ENCODE assay signal across 8 cellular contexts in genomic region chr13:112931028-112931934, GRCh38. TPM values are rescaled to one million over a fixed set of nuclear protein-coding genes. Genes with fewer than 3 reads are reported as not detected.
A peak's percentile ranks its signal among the peaks of the same experiment; 100 is the strongest.
DNase-seq lines count a peak whose midpoint lies in the region; ATAC-seq and TF ChIP-seq lines count a peak whose summit lies in the region.

No MANE protein-coding gene starts in this region.

- H3K4me3 ChIP-seq in AG04450 (ENCODE audit: low read depth, low read length) = no peak overlapping the region
- H3K4me3 ChIP-seq in HAP-1 = no peak overlapping the region
- no peak overlapping the region for H3K4me3 ChIP-seq in cardiac fibroblast (replicated peaks in 1 of 2; ENCODE audit: low read depth in 2 of 2, low read length in 2 of 2)
- no peak overlapping the region for H3K4me3 ChIP-seq in left lung
- H3K4me3 ChIP-seq in testis = no peak overlapping the region

- intact Hi-C loops in left lung (cut with DNase I) = no loop called here
- intact Hi-C loops in testis (cut with DNase I; ENCODE audit: low total_unique reads) = no loop called here
- intact Hi-C loops in posterior vena cava (cut with DNase I) = no loop called here

- in situ Hi-C loops in HAP-1 (cut with MboI; ENCODE audit: low sequenced_read_pairs) = loop anchor here (25.0 kb wide), 1 partner anchor 456 kb away; no protein-coding TSS in a partner anchor

- WGBS in testis, 2 donors = 67 to 68% methylated on average over 27 to 32 of the region's 32 CpGs

- H3K36me3 ChIP-seq in HAP-1 (replicated peaks) (no peaks in the 10 kb centered on the region), left lung (no peaks in the 10 kb centered on the region), testis (ENCODE audit: low read depth, missing control alignments) (no peaks in the 10 kb centered on the region)

- H3K9me3 ChIP-seq in AG04450 (ENCODE audit: control insufficient read depth, insufficient read depth, low read length) = no peaks in the 10 kb centered on the region; the same call in 1 of the 2 replicates
- peaks cover 4% of the 10 kb centered on the region; the same call in 1 of the 2 replicates for H3K9me3 ChIP-seq in HAP-1
- H3K9me3 ChIP-seq in left lung = no peaks in the 10 kb centered on the region
- H3K9me3 ChIP-seq in testis = no peaks in the 10 kb centered on the region

- peak; percentile 46 for DNase-seq in AG04450 (ENCODE audit: low read depth, low spot score)
- peak; percentile 57 to 69 for DNase-seq in HAP-1 (ENCODE audit: low spot score in 2 of 2)
- DNase-seq in NCI-H345 (lab: John Stamatoyannopoulos, UW) = peak; percentile 87
- peak; percentile 80 to 81 for DNase-seq in cardiac fibroblast (ENCODE audit: low read depth in 2 of 2)
- no peak for DNase-seq in left lung
- no peak for DNase-seq in globus pallidus (ENCODE audit: low spot score)
- DNase-seq in testis = no peak
- no peak for DNase-seq in posterior vena cava (ENCODE audit: low spot score)

- H3K27me3 ChIP-seq in AG04450 (ENCODE audit: control insufficient read depth, insufficient read depth, low read length) (peaks cover 29% of the 10 kb centered on the region), HAP-1 (ENCODE audit: low read depth) (peaks cover 2% of the 10 kb centered on the region; the same call in 1 of the 2 replicates), left lung (peaks cover 0 to 44% of the 10 kb centered on the region in 2 donors), testis (no peaks in the 10 kb centered on the region)

- no peak overlapping the region for H3K27ac ChIP-seq in AG04450 (ENCODE audit: low read depth, low read length)
- H3K27ac ChIP-seq in left lung = no peak overlapping the region
- H3K27ac ChIP-seq in testis = no peak overlapping the region

- H3K4me1 ChIP-seq in HAP-1 (no peaks in the 10 kb centered on the region), left lung (peaks cover 0 to 14% of the 10 kb centered on the region in 2 donors), testis (peaks cover 5% of the 10 kb centered on the region)

- TF ChIP-seq POLR2A in testis (IDR thresholded peaks at IDR 0.05) = no peak

- ATAC-seq in left lung = peak; percentile 33

- POLR2A ChIA-PET in AG04450 (lab: Yijun Ruan, JAX) = no interaction called here

- TF ChIP-seq CTCF in AG04450 (IDR thresholded peaks at IDR 0.05; ENCODE audit: low read depth, low read length) (peak; percentile 88), cardiac fibroblast (IDR thresholded peaks at IDR 0.05; ENCODE audit: low read depth, low read length) (peak; percentile 85), left lung (IDR thresholded peaks at IDR 0.05) (peak in 1 of 2 donors; percentile 23), testis (IDR thresholded peaks at IDR 0.05) (peak in 1 of 3 experiments; percentile 11)

- CTCF ChIA-PET in AG04450 (lab: Charles Lee) = interaction anchor here (0.6 to 2.9 kb wide), 4 partner anchors 9 to 501 kb away, joined by 3 to 9 read pairs (median 5); no protein-coding TSS in a partner anchor

RNA-seq across cellular contexts. Expression of gene MCF2L, which starts 37.7 kb away (rescaled TPM):
- polyA plus RNA-seq in AG04450 (2011; rRNA removed) = 0.04 and 0.10 TPM in 2 replicates
- 0.04 and 0.46 TPM in 2 replicates for polyA minus RNA-seq in AG04450 (2011; rRNA and poly(A)+ RNA removed)
- total RNA-seq in left lung = 10 to 100 TPM; 36.0 to 38.9 TPM
- 10 to 100 TPM; 14.6 to 17.6 TPM for total RNA-seq in testis
- 5.0 TPM for polyA plus RNA-seq in testis (ENCODE audit: insufficient read depth, low read depth, low replicate concordance)
- 10 to 100 TPM; 28.6 to 33.1 TPM for total RNA-seq in posterior vena cava

Comparison
In these comparisons a context has a peak if more than half of its experiments do, and no peak if none do; other contexts are left out.
1. DNase-seq: peak in AG04450 (single experiment), HAP-1 (2 of 2), NCI-H345 (single experiment) and cardiac fibroblast (2 of 2); none in left lung (0 of 2), globus pallidus (single experiment), testis (single experiment) and posterior vena cava (single experiment).